9 cellular contexts compared by ENCODE assay signal in the genomic region with DNA sequence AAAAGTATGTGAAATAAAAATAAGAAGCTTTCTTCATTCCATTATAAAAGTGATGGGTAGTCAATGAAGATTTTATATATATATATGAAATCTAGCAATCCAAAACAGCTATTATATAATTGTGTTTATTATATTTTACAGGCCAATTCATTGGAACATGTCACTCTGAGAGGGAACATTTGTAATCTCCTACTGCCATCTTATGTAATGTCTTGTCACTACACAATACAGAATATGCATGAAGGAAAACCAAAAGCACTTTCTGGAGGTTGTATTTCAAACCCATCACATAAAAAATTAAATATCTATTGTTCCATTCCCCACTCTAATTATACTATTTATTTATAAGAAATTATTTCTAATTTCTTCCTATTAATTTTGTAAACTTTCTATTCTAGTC. TPM values are rescaled to one million over a fixed set of nuclear protein-coding genes. Genes with fewer than 3 reads are reported as not detected.
DNase-seq lines count a peak whose midpoint lies in the region; ATAC-seq, FAIRE-seq and TF ChIP-seq lines count a peak whose summit lies in the region.
"Had no signal": no experiment of that assay in that cellular context is flagged by ENCODE, and none has a peak within 500 bp of the region (broad histone marks: within the 10 kb centered on the region; RNA-seq: fewer than 3 reads in every experiment).

No MANE protein-coding gene starts in this region.

- DNase-seq in GM10266 (ENCODE audit: extremely low spot score) (no peak), NB4 (ENCODE audit: low read depth) (peak; percentile 9), bronchial epithelial cell (ENCODE audit: low read depth) (peak; percentile 34), osteocyte (ENCODE audit: extremely low spot score, unreplicated experiment) (no peak), G401 (ENCODE audit: low spot score) (no peak), cortex of kidney (lab: John Stamatoyannopoulos, UW) (no peak)
- DNase-seq: stimulated activated naive CD4-positive, alpha-beta T cell had no signal

- ATAC-seq in GM21360 (IDR thresholded peaks at IDR 0.05; ENCODE audit: unreplicated experiment): no peak

- no peaks in the 10 kb centered on the region for H3K36me3 Mint-ChIP-seq in osteocyte (ENCODE audit: unreplicated experiment)

- H3K4me1 Mint-ChIP-seq in osteocyte (ENCODE audit: unreplicated experiment): no peaks in the 10 kb centered on the region

- H3K27me3 Mint-ChIP-seq in osteocyte (ENCODE audit: unreplicated experiment): peaks cover 44% of the 10 kb centered on the region

- no peak for FAIRE-seq in bronchial epithelial cell (lab: Jason Lieb, UNC)

- TF ChIP-seq POLR2A in NB4 (IDR thresholded peaks at IDR 0.05; ENCODE audit: extremely low read depth, insufficient read length): no peak

- in situ Hi-C loops in G401 (cut with HindIII; ENCODE audit: low sequenced_read_pairs): no loop called here

- H3K27me3 ChIP-seq in bronchial epithelial cell (ENCODE audit: control insufficient read depth, insufficient read depth, low read length): no peaks in the 10 kb centered on the region
- H3K27me3 ChIP-seq: right atrium auricular region had no signal

- H3K36me3 ChIP-seq in bronchial epithelial cell (ENCODE audit: control insufficient read depth, insufficient read depth, low read length): no peaks in the 10 kb centered on the region
- H3K36me3 ChIP-seq: right atrium auricular region had no signal

- no peaks in the 10 kb centered on the region for H3K9me3 Mint-ChIP-seq in osteocyte (ENCODE audit: unreplicated experiment)

- peak; percentile 14 for TF ChIP-seq CTCF in GM10266 (IDR thresholded peaks at IDR 0.05; ENCODE audit: control insufficient read depth, insufficient read depth, low read depth, missing control alignments)
- TF ChIP-seq CTCF in NB4 (IDR thresholded peaks at IDR 0.05; ENCODE audit: low read depth, low read length): no peak
- peak; percentile 19 for TF ChIP-seq CTCF in bronchial epithelial cell (IDR thresholded peaks at IDR 0.05; ENCODE audit: insufficient read depth, low read length, severe bottlenecking)
- TF ChIP-seq CTCF in osteocyte (IDR thresholded peaks at IDR 0.05): peak; percentile 55

- H3K4me3 Mint-ChIP-seq in osteocyte (ENCODE audit: unreplicated experiment): no peak overlapping the region

- H3K4me3 ChIP-seq in NB4 (ENCODE audit: low read depth, low read length) (no peak overlapping the region), bronchial epithelial cell (ENCODE audit: low read depth, low read length) (no peak overlapping the region)
- H3K4me3 ChIP-seq: right atrium auricular region had no signal

- H3K27ac Mint-ChIP-seq in osteocyte (ENCODE audit: unreplicated experiment): no peak overlapping the region

RNA-seq across cellular contexts. Expression of a gene that starts 31.5 kb away (rescaled TPM):
- total RNA-seq in bronchial epithelial cell: 2.6 and 3.2 TPM in 2 replicates
- 2.9 and 3.2 TPM in 2 replicates for total RNA-seq in osteocyte
- 9.2 and 10.3 TPM in 2 replicates for total RNA-seq in G401 (2014; rRNA removed; shearing (Covaris generic))

Comparison
In these comparisons a context has a peak if more than half of its experiments do, and no peak if none do; other contexts are left out.
1. DNase-seq: peak in NB4 (single experiment) and bronchial epithelial cell (single experiment); none in GM10266 (single experiment), osteocyte (single experiment), G401 (single experiment) and cortex of kidney (single experiment).